In genomic region chr3:135982922-135983581, GRCh38 we compare ENCODE assay signal across 17 cellular contexts. TPM values are rescaled to one million over a fixed set of nuclear protein-coding genes. Genes with fewer than 3 reads are reported as not detected.
A peak's percentile ranks its signal among the peaks of the same experiment; 100 is the strongest.
DNase-seq lines count a peak whose midpoint lies in the region; ATAC-seq, FAIRE-seq and TF ChIP-seq lines count a peak whose summit lies in the region.
"Had no signal": no experiment of that assay in that cellular context is flagged by ENCODE, and none has a peak within 500 bp of the region (broad histone marks: within the 10 kb centered on the region; RNA-seq: fewer than 3 reads in every experiment).

No MANE protein-coding gene starts in this region.

- H3K4me2 ChIP-seq in smooth muscle cell = no peak overlapping the region

- H3K36me3 ChIP-seq in smooth muscle cell (ENCODE audit: low read depth) = no peaks in the 10 kb centered on the region
- no peaks in the 10 kb centered on the region for H3K36me3 ChIP-seq in HAP-1 (replicated peaks)
- H3K36me3 ChIP-seq: SJSA1, suprapubic skin had no signal

- TF ChIP-seq CTCF in RWPE1 (conservative IDR thresholded peaks at IDR 0.05; ENCODE audit: low read depth) = no peak
- TF ChIP-seq CTCF in fibroblast of mammary gland (conservative IDR thresholded peaks at IDR 0.05; ENCODE audit: control insufficient read depth, insufficient read depth, low read depth, low read length) = no peak
- no peak for TF ChIP-seq CTCF in smooth muscle cell (IDR thresholded peaks at IDR 0.05; ENCODE audit: borderline replicate concordance, insufficient read depth, poor library complexity, severe bottlenecking)

- whole genome bisulfite sequencing in smooth muscle cell (ENCODE audit: low lambda C conversion rate) = 65% methylated on average over 5 of the region's 5 CpGs

- peak; percentile 61 for FAIRE-seq in H54 (lab: Jason Lieb, UNC)
- FAIRE-seq: GM12878 had no signal

- peaks cover 49% of the 10 kb centered on the region for H4K20me1 ChIP-seq in smooth muscle cell (ENCODE audit: low read depth)

- no peaks in the 10 kb centered on the region for H3K9me3 ChIP-seq in smooth muscle cell (replicated peaks; ENCODE audit: low read depth)
- H3K9me3 ChIP-seq in HAP-1 = no peaks in the 10 kb centered on the region
- H3K9me3 ChIP-seq: SJSA1, suprapubic skin had no signal

- H3K79me2 ChIP-seq in smooth muscle cell (ENCODE audit: low read depth) = peaks cover 86% of the 10 kb centered on the region

- H3K4me3 ChIP-seq in fibroblast of mammary gland (ENCODE audit: control insufficient read depth, low read depth, low read length) (no peak overlapping the region), smooth muscle cell (no peak overlapping the region), HAP-1 (no peak overlapping the region)
- H3K4me3 ChIP-seq: GM12878, SJSA1, suprapubic skin had no signal

- H3K9ac ChIP-seq in smooth muscle cell (ENCODE audit: low read depth) = no peak overlapping the region

- POLR2A ChIA-PET in RWPE1 (lab: Yijun Ruan, JAX; ENCODE audit: low non-redundant PET) = no interaction called here

- H3K4me1 ChIP-seq in smooth muscle cell (ENCODE audit: low read depth) (no peaks in the 10 kb centered on the region), HAP-1 (no peaks in the 10 kb centered on the region)

- CTCF ChIA-PET in RWPE1 (lab: Yijun Ruan, JAX) = interaction anchor here (0.6 to 0.7 kb wide), 2 partner anchors 31 to 56 kb away, joined by 3 to 4 read pairs; no protein-coding TSS in a partner anchor

- ATAC-seq in HG03354 (IDR thresholded peaks at IDR 0.05; ENCODE audit: poor library complexity, severe bottlenecking, unreplicated experiment) = no peak
- ATAC-seq: GM12878 had no signal

- H3K27ac ChIP-seq in RWPE1 (no peak overlapping the region), smooth muscle cell (ENCODE audit: low read depth) (peak overlapping the region; percentile 56)
- H3K27ac ChIP-seq: SJSA1, suprapubic skin had no signal

- in situ Hi-C loops in HAP-1 (cut with MboI; ENCODE audit: low sequenced_read_pairs) = no loop called here

- no peak for TF ChIP-seq POLR2A in H54 (IDR thresholded peaks at IDR 0.05; ENCODE audit: low read depth, low read length)

- peaks cover 4% of the 10 kb centered on the region for H3F3A ChIP-seq in smooth muscle cell (ENCODE audit: low read depth)

- DNase-seq in H54 (ENCODE audit: insufficient read length, low spot score) = no peak
- DNase-seq in RWPE1 (ENCODE audit: low spot score) = peak; percentile 72
- DNase-seq in fibroblast of mammary gland (ENCODE audit: low read depth) = peak; percentile 87
- no peak for DNase-seq in smooth muscle cell (lab: John Stamatoyannopoulos, UW; ENCODE audit: unreplicated experiment)
- no peak for DNase-seq in activated naive CD4-positive, alpha-beta T cell treated with anti-CD3 and anti-CD28 coated beads, Interleukin-2, amount 50 U/mL, for 16 hours
- DNase-seq in HAP-1 (ENCODE audit: low spot score in 2 of 2) = no peak
- DNase-seq in activated T-cell treated with anti-CD3 and anti-CD28 coated beads, Interleukin-2, amount 50 U/mL, for 48 hours = no peak
- DNase-seq: activated naive CD4-positive, alpha-beta T cell treated with anti-CD3 and anti-CD28 coated beads, Interleukin-2, amount 10 ng/mL, durations not matched to agents 7 days and 5 days; CD4-positive, alpha-beta T cell; KG1; NCI-H2227 treated with DMSO at 0.1 percent for 48 hours; retina; T-helper 9 cell had no signal

- H2AFZ ChIP-seq in smooth muscle cell (ENCODE audit: low read depth) = no peak overlapping the region

- no peaks in the 10 kb centered on the region for H3K27me3 ChIP-seq in smooth muscle cell (ENCODE audit: low read depth)
- H3K27me3 ChIP-seq in HAP-1 (ENCODE audit: low read depth) = no peaks in the 10 kb centered on the region
- H3K27me3 ChIP-seq: SJSA1, suprapubic skin had no signal

RNA-seq across cellular contexts. Expression of gene PPP2R3A, which starts 17.5 kb away (rescaled TPM):
- 21.3 and 24.7 TPM in 2 replicates for total RNA-seq in smooth muscle cell
- polyA plus RNA-seq in smooth muscle cell = 7.6 and 8.0 TPM in 2 replicates

Comparison
In these comparisons a context has a peak if more than half of its experiments do, and no peak if none do; other contexts are left out.
1. DNase-seq: peak in RWPE1 (single experiment) and fibroblast of mammary gland (single experiment); none in H54 (single experiment), smooth muscle cell (single experiment), activated naive CD4-positive, alpha-beta T cell treated with anti-CD3 and anti-CD28 coated beads, Interleukin-2, amount 50 U/mL, for 16 hours (single experiment), HAP-1 (0 of 2) and activated T-cell treated with anti-CD3 and anti-CD28 coated beads, Interleukin-2, amount 50 U/mL, for 48 hours (0 of 2).